8 cellular contexts compared by ENCODE assay signal in genomic region chr12:49740930-49741881, GRCh38. TPM values are rescaled to one million over a fixed set of nuclear protein-coding genes. Genes with fewer than 3 reads are reported as not detected.
DNase-seq lines count a peak whose midpoint lies in the region; ATAC-seq and TF ChIP-seq lines count a peak whose summit lies in the region.

A gene with protein sequence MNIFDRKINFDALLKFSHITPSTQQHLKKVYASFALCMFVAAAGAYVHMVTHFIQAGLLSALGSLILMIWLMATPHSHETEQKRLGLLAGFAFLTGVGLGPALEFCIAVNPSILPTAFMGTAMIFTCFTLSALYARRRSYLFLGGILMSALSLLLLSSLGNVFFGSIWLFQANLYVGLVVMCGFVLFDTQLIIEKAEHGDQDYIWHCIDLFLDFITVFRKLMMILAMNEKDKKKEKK (plus strand): TSS chr12:49741557. CDS start chr12:49752494, 10,937 bp downstream.

- H3K27ac Mint-ChIP-seq in activated CD4-positive, alpha-beta memory T cell treated with anti-CD3 and anti-CD28 coated beads for 36 hours = peak within 1 kb of the TSS; percentile 100

- no peaks in the 10 kb centered on the region for H3K9me3 ChIP-seq in right lobe of liver

- POLR2A ChIA-PET in activated CD4-positive, alpha-beta memory T cell treated with anti-CD3 and anti-CD28 coated beads for 36 hours (lab: Charles Lee) = interaction anchor here (0.6 to 1.8 kb wide), 26 partner anchors 9 to 686 kb away, joined by 3 to 33 read pairs (median 4); partner anchors contain the start of genes BCDIN3D, COX14, FMNL3 and NCKAP5L

- peak; percentile 87 to 99 (median 96) for TF ChIP-seq CTCF in dorsolateral prefrontal cortex (IDR thresholded peaks at IDR 0.05 in 54 of 56, conservative IDR thresholded peaks at IDR 0.05 in 2 of 56; ENCODE audit: low read depth in 1 of 56, partially characterized antibody in 56 of 56)
- peak; percentile 94 to 98 (median 96) for TF ChIP-seq CTCF in right lobe of liver (IDR thresholded peaks at IDR 0.05)

- no peaks in the 10 kb centered on the region for H3K27me3 Mint-ChIP-seq in activated CD4-positive, alpha-beta memory T cell treated with anti-CD3 and anti-CD28 coated beads for 36 hours

- no peaks in the 10 kb centered on the region for H3K27me3 ChIP-seq in dorsolateral prefrontal cortex
- H3K27me3 ChIP-seq in right lobe of liver = no peaks in the 10 kb centered on the region

- H3K4me1 ChIP-seq in right lobe of liver = peaks cover 0 to 30% (median 13%) of the 10 kb centered on the region in 4 donors

- H3K9me3 Mint-ChIP-seq in activated CD4-positive, alpha-beta memory T cell treated with anti-CD3 and anti-CD28 coated beads for 36 hours = no peaks in the 10 kb centered on the region

- TF ChIP-seq POLR2A in right lobe of liver (IDR thresholded peaks at IDR 0.05) = peak; percentile 98

- CTCF ChIA-PET in activated CD4-positive, alpha-beta memory T cell treated with anti-CD3 and anti-CD28 coated beads for 36 hours (lab: Charles Lee) = interaction anchor here (0.6 to 5.8 kb wide), 62 partner anchors 9 to 1861 kb away, joined by 3 to 136 read pairs (median 4); partner anchors contain the start of genes BCDIN3D, FMNL3 and NCKAP5L

- peak within 1 kb of the TSS; percentile 99 for H3K4me3 Mint-ChIP-seq in activated CD4-positive, alpha-beta memory T cell treated with anti-CD3 and anti-CD28 coated beads for 36 hours

- DNase-seq in CD1c-positive myeloid dendritic cell (ENCODE audit: extremely low spot score) (peak; percentile 100), NCI-H82 (lab: John Stamatoyannopoulos, UW) (peak; percentile 100), dorsolateral prefrontal cortex (peak; percentile 99 to 100 (median 100)), right lobe of liver (peak; percentile 99 to 100 (median 100))
- peak; percentile 100 for DNase-seq in activated CD4-positive, alpha-beta memory T cell treated with anti-CD3 and anti-CD28 coated beads for 36 hours
- DNase-seq in stimulated activated CD4-positive, alpha-beta T cell treated with anti-CD3 and anti-CD28 coated beads, Interleukin-4, amount 100 ng/mL, for 48 hours (ENCODE audit: low read depth in 2 of 2) = peak; percentile 95 to 98

- WGBS in right lobe of liver (ENCODE audit: insufficient coverage, low coverage, low lambda C conversion rate, missing lambda C conversion rate) = 6% methylated on average over 25 of the region's 50 CpGs

- H3K36me3 ChIP-seq in right lobe of liver = no peaks in the 10 kb centered on the region

- H3K27ac ChIP-seq in dorsolateral prefrontal cortex = peak within 1 kb of the TSS; percentile 75 to 99 (median 95)
- H3K27ac ChIP-seq in right lobe of liver = peak within 1 kb of the TSS; percentile 98

- H3K36me3 Mint-ChIP-seq in activated CD4-positive, alpha-beta memory T cell treated with anti-CD3 and anti-CD28 coated beads for 36 hours = peaks cover 34% of the 10 kb centered on the region

- ATAC-seq in GM19395 (IDR thresholded peaks at IDR 0.05; ENCODE audit: unreplicated experiment) = peak; percentile 96
- ATAC-seq in HG03571 (IDR thresholded peaks at IDR 0.05; ENCODE audit: unreplicated experiment) = peak; percentile 93
- ATAC-seq in right lobe of liver = peak; percentile 89 to 96 (median 90)

- peak within 1 kb of the TSS; percentile 59 to 99 (median 92) for H3K4me3 ChIP-seq in dorsolateral prefrontal cortex
- H3K4me3 ChIP-seq in right lobe of liver = peak within 1 kb of the TSS; percentile 82 to 85 (median 84)

- intact Hi-C loops in activated CD4-positive, alpha-beta memory T cell treated with anti-CD3 and anti-CD28 coated beads for 36 hours (cut with micrococcal nuclease) = loop anchor here (1.0 to 10.0 kb wide), 9 partner anchors 9 to 476 kb away; partner anchors contain the start of genes BCDIN3D, FMNL3, MCRS1 and NCKAP5L
- intact Hi-C loops in dorsolateral prefrontal cortex (cut with DNase I) (loop anchor here (2.0 to 5.0 kb wide), 2 partner anchors 34 to 36 kb away; partner anchors contain the start of gene FMNL3 (in 1 of the 2)), right lobe of liver (cut with DNase I) (no loop called here)

- peaks cover 39% of the 10 kb centered on the region for H3K4me1 Mint-ChIP-seq in activated CD4-positive, alpha-beta memory T cell treated with anti-CD3 and anti-CD28 coated beads for 36 hours (ENCODE audit: low read depth)

RNA-seq across cellular contexts. Expression of the gene that starts here (rescaled TPM):
- total RNA-seq in activated CD4-positive, alpha-beta memory T cell treated with anti-CD3 and anti-CD28 coated beads for 36 hours = 100 to 1,000 TPM; 481 to 486 TPM
- total RNA-seq in dorsolateral prefrontal cortex (100 to 1,000 TPM; 290 to 477 (median 355) TPM), right lobe of liver (1,000 to 10,000 TPM in 3 of 6 experiments, 100 to 1,000 TPM in 3; 538 to 1,268 (median 937) TPM)

Comparison
In these comparisons a context has a peak if more than half of its experiments do, and no peak if none do; other contexts are left out.
1. Peak in every context shown above with its lines: DNase-seq, ATAC-seq, H3K4me3 ChIP-seq and H3K27ac ChIP-seq.
2. intact Hi-C loops: an anchor here in activated CD4-positive, alpha-beta memory T cell treated with anti-CD3 and anti-CD28 coated beads for 36 hours (1.0 to 10.0 kb wide) and dorsolateral prefrontal cortex (2.0 to 5.0 kb wide); none called in right lobe of liver.